17 cellular contexts compared by ENCODE assay signal in genomic region chr21:14825405-14826032, GRCh38.
A peak's percentile ranks its signal among the peaks of the same experiment; 100 is the strongest.
DNase-seq lines count a peak whose midpoint lies in the region; ATAC-seq lines count a peak whose summit lies in the region.
"Had no signal": no experiment of that assay in that cellular context is flagged by ENCODE, and none has a peak within 500 bp of the region (broad histone marks: within the 10 kb centered on the region; RNA-seq: fewer than 3 reads in every experiment).

No MANE protein-coding gene starts in this region.

- no peak overlapping the region for H3K27ac ChIP-seq in Karpas-422 (ENCODE audit: low read length)
- H3K27ac ChIP-seq: C4-2B had no signal

- H4K20me1 ChIP-seq in Karpas-422 (ENCODE audit: insufficient read depth, low read depth, low read length): no peaks in the 10 kb centered on the region

- no peak overlapping the region for H3K9ac ChIP-seq in Karpas-422 (ENCODE audit: low read length)

- no peak overlapping the region for H2AFZ ChIP-seq in Karpas-422 (ENCODE audit: low read length)

- DNase-seq in globus pallidus (ENCODE audit: low spot score) (no peak), AML-193 (lab: John Stamatoyannopoulos, UW) (no peak), NCI-H1436 (lab: John Stamatoyannopoulos, UW) (no peak), Karpas-422 (no peak)
- DNase-seq: GF-D8; GOT3; midbrain; MV-4-11; NCI-H510A treated with DMSO at 0.1 percent for 48 hours; stimulated activated CD4-positive, alpha-beta T cell treated with anti-CD3 and anti-CD28 coated beads, Interleukin-4, amount 100 ng/mL, for 4 hours; substantia nigra; T1000 had no signal

- H3K4me3 ChIP-seq in Karpas-422 (ENCODE audit: low read length): no peak overlapping the region

- H3K9me2 ChIP-seq in Karpas-422 (replicated peaks; ENCODE audit: insufficient read depth, low read length): no peaks in the 10 kb centered on the region

- H3K9me3 ChIP-seq in Karpas-422 (ENCODE audit: low read length): peaks cover 7% of the 10 kb centered on the region; the same call in 1 of the 2 replicates

- ATAC-seq in GM18502 (IDR thresholded peaks at IDR 0.05; ENCODE audit: poor library complexity, unreplicated experiment) (peak; percentile 73), GM19043 (IDR thresholded peaks at IDR 0.05; ENCODE audit: low read depth, unreplicated experiment) (peak; percentile 62), HG02588 (IDR thresholded peaks at IDR 0.05; ENCODE audit: unreplicated experiment) (peak; percentile 69), HG03432 (IDR thresholded peaks at IDR 0.05; ENCODE audit: unreplicated experiment) (peak; percentile 83)

- no peaks in the 10 kb centered on the region for H3K27me3 ChIP-seq in Karpas-422 (ENCODE audit: low read length)

- no peaks in the 10 kb centered on the region for H3K4me1 ChIP-seq in Karpas-422 (ENCODE audit: low read length)

- H3K79me2 ChIP-seq in Karpas-422 (ENCODE audit: low read length): no peaks in the 10 kb centered on the region

- no peak overlapping the region for H3K4me2 ChIP-seq in Karpas-422 (ENCODE audit: low read depth, low read length, poor library complexity, severe bottlenecking)

- no peaks in the 10 kb centered on the region for H3K36me3 ChIP-seq in Karpas-422 (ENCODE audit: insufficient read depth, low read length)
